ENCODE assay signal across 10 cellular contexts in the genomic region with DNA sequence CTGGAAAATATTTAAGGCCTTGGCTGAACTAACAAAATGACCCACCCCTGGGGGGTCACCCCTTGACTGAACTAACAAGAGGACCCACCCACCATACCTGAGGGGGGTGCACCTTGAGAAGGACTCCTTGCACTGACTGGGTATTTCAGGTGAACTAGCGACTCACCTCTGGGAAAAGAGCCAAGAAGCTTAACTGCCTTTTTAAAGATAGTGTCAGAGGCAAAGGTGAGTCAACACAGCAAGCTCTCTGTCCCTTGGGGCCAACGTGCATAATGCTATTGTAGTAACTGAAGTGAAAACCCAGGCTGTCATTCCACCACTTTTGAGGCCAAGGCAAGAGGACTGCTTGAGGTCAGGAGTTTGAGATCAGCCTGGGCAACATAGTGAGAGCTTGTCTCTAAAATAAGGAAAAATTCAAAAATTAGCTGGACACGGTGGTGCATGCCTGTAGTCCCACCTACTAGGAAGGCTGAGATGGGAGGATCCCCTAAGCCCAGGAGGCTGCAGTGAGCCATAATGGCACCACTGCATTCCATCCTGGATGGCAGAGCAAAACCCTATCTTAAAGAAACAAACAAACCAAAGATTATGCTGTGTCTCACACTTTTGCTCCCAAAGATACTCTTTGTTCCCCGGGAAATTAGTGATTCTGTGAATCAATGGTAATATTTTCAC. TPM values are rescaled to one million over a fixed set of nuclear protein-coding genes. Genes with fewer than 3 reads are reported as not detected.
A peak's percentile ranks its signal among the peaks of the same experiment; 100 is the strongest.
DNase-seq lines count a peak whose midpoint lies in the region; ATAC-seq and TF ChIP-seq lines count a peak whose summit lies in the region.
"Had no signal": no experiment of that assay in that cellular context is flagged by ENCODE, and none has a peak within 500 bp of the region (broad histone marks: within the 10 kb centered on the region; RNA-seq: fewer than 3 reads in every experiment).

No MANE protein-coding gene starts in this region.

- peaks cover 4% of the 10 kb centered on the region for H3K27me3 ChIP-seq in suprapubic skin

- no peaks in the 10 kb centered on the region for H3K36me3 ChIP-seq in suprapubic skin

- ATAC-seq in HG02852 (IDR thresholded peaks at IDR 0.05; ENCODE audit: unreplicated experiment) (no peak), HG02870 (IDR thresholded peaks at IDR 0.05; ENCODE audit: unreplicated experiment) (no peak)

- peaks cover 9% of the 10 kb centered on the region for H3K4me1 ChIP-seq in suprapubic skin

- WGBS in suprapubic skin: 62% methylated on average over 4 of the region's 4 CpGs

- peaks cover 4% of the 10 kb centered on the region for H3K9me3 Mint-ChIP-seq in activated CD4-positive, alpha-beta T cell treated with anti-CD3 and anti-CD28 coated beads, Interleukin-2, amount 10 ng/mL, durations not matched to agents 7 days and 5 days

- POLR2A ChIA-PET in activated CD4-positive, alpha-beta T cell treated with anti-CD3 and anti-CD28 coated beads, Interleukin-2, amount 10 ng/mL, durations not matched to agents 7 days and 5 days (lab: Charles Lee): no interaction called here

- no peak overlapping the region for H3K4me3 Mint-ChIP-seq in activated CD4-positive, alpha-beta T cell treated with anti-CD3 and anti-CD28 coated beads, Interleukin-2, amount 10 ng/mL, durations not matched to agents 7 days and 5 days

- H3K27ac ChIP-seq in suprapubic skin: peak overlapping the region; percentile 30

- H3K4me3 ChIP-seq in epithelial cell of proximal tubule (ENCODE audit: low read depth, low read length) (no peak overlapping the region), suprapubic skin (no peak overlapping the region)
- H3K4me3 ChIP-seq: skin epidermis had no signal

- no peak for TF ChIP-seq POLR2A in suprapubic skin (IDR thresholded peaks at IDR 0.05)

- no peaks in the 10 kb centered on the region for H3K4me1 Mint-ChIP-seq in activated CD4-positive, alpha-beta T cell treated with anti-CD3 and anti-CD28 coated beads, Interleukin-2, amount 10 ng/mL, durations not matched to agents 7 days and 5 days

- DNase-seq in activated CD4-positive, alpha-beta T cell treated with anti-CD3 and anti-CD28 coated beads, Interleukin-2, amount 50 U/mL, for 48 hours: peak; percentile 25 to 39
- DNase-seq in activated CD4-positive, alpha-beta T cell treated with anti-CD3 and anti-CD28 coated beads, Interleukin-2, amount 10 ng/mL, durations not matched to agents 7 days and 5 days: no peak
- peak; percentile 47 for DNase-seq in NCI-H226
- peak; percentile 36 for DNase-seq in epithelial cell of proximal tubule (ENCODE audit: low read depth)
- DNase-seq in suprapubic skin (ENCODE audit: low spot score in 2 of 2): no peak
- no peak for DNase-seq in OCI-M2 (lab: John Stamatoyannopoulos, UW; ENCODE audit: unreplicated experiment)
- DNase-seq: cerebellar nuclear complex had no signal

- TF ChIP-seq EP300 in suprapubic skin (IDR thresholded peaks at IDR 0.05): no peak

- no peaks in the 10 kb centered on the region for H3K36me3 Mint-ChIP-seq in activated CD4-positive, alpha-beta T cell treated with anti-CD3 and anti-CD28 coated beads, Interleukin-2, amount 10 ng/mL, durations not matched to agents 7 days and 5 days (ENCODE audit: low read depth)

- CTCF ChIA-PET in activated CD4-positive, alpha-beta T cell treated with anti-CD3 and anti-CD28 coated beads, Interleukin-2, amount 10 ng/mL, durations not matched to agents 7 days and 5 days (lab: Charles Lee): no interaction called here

- H3K27me3 Mint-ChIP-seq in activated CD4-positive, alpha-beta T cell treated with anti-CD3 and anti-CD28 coated beads, Interleukin-2, amount 10 ng/mL, durations not matched to agents 7 days and 5 days: peaks cover 8% of the 10 kb centered on the region

- no peak overlapping the region for H3K27ac Mint-ChIP-seq in activated CD4-positive, alpha-beta T cell treated with anti-CD3 and anti-CD28 coated beads, Interleukin-2, amount 10 ng/mL, durations not matched to agents 7 days and 5 days

- TF ChIP-seq CTCF in epithelial cell of proximal tubule (conservative IDR thresholded peaks at IDR 0.05; ENCODE audit: low read depth, low read length) (no peak), suprapubic skin (IDR thresholded peaks at IDR 0.05) (no peak)

- H3K9me3 ChIP-seq in suprapubic skin: peaks cover 5% of the 10 kb centered on the region

RNA-seq across cellular contexts. Expression of a gene that starts 36.4 kb away (rescaled TPM):
- total RNA-seq in activated CD4-positive, alpha-beta T cell treated with anti-CD3 and anti-CD28 coated beads, Interleukin-2, amount 10 ng/mL, durations not matched to agents 7 days and 5 days: 10 to 100 TPM; 55.1 to 62.5 TPM
- total RNA-seq in epithelial cell of proximal tubule (10.3 and 14.8 TPM in 2 replicates), suprapubic skin (10 to 100 TPM; 22.7 to 43.5 (median 32.4) TPM)

Comparison
In these comparisons a context has a peak if more than half of its experiments do, and no peak if none do; other contexts are left out.
1. DNase-seq: peak in activated CD4-positive, alpha-beta T cell treated with anti-CD3 and anti-CD28 coated beads, Interleukin-2, amount 50 U/mL, for 48 hours (2 of 2), NCI-H226 (single experiment) and epithelial cell of proximal tubule (single experiment); none in activated CD4-positive, alpha-beta T cell treated with anti-CD3 and anti-CD28 coated beads, Interleukin-2, amount 10 ng/mL, durations not matched to agents 7 days and 5 days (single experiment), suprapubic skin (0 of 2) and OCI-M2 (single experiment).